8 cellular contexts compared by ENCODE assay signal in genomic region chr6:11144393-11144829, GRCh38.
DNase-seq lines count a peak whose midpoint lies in the region; ATAC-seq and TF ChIP-seq lines count a peak whose summit lies in the region.

No MANE protein-coding gene starts in this region.

- POLR2A ChIA-PET in HEK293T (lab: Yijun Ruan, JAX): no interaction called here

- CTCF ChIA-PET in HEK293T (lab: Yijun Ruan, JAX): interaction anchor here (0.6 to 1.2 kb wide), 4 partner anchors 8 to 351 kb away, joined by 3 to 6 read pairs (median 4); no protein-coding TSS in a partner anchor

- in situ Hi-C loops in T47D (cut with HindIII; ENCODE audit: low pct_unique_long_range_greater_than_20kb, low sequenced_read_pairs): no loop called here

- H3K27ac ChIP-seq in VCaP: peak overlapping the region; percentile 1; the same call in 1 of the 2 replicates

- TF ChIP-seq CTCF in VCaP (conservative IDR thresholded peaks at IDR 0.05): peak; percentile 100

- peak; percentile 31 for DNase-seq in GF-D8 (lab: John Stamatoyannopoulos, UW)
- DNase-seq in HEK293T (ENCODE audit: extremely low spot score): peak; percentile 79
- DNase-seq in NCI-H146 treated with DMSO at 0.1 percent for 48 hours (lab: John Stamatoyannopoulos, UW; ENCODE audit: unreplicated experiment): peak; percentile 2
- peak; percentile 73 to 85 for DNase-seq in T47D (ENCODE audit: low read depth in 1 of 2, low spot score in 1 of 2)
- DNase-seq in iris pigment epithelial cell (ENCODE audit: low read depth): peak; percentile 77
- peak; percentile 47 to 68 for DNase-seq in stimulated activated CD4-positive, alpha-beta T cell treated with anti-CD3 and anti-CD28 coated beads, Interleukin-15, amount 100 ng/mL, for 48 hours (ENCODE audit: low read depth in 2 of 2)

- no peak for TF ChIP-seq POLR2A in GM18505 (IDR thresholded peaks at IDR 0.05; ENCODE audit: borderline replicate concordance, extremely low read depth, insufficient read depth, insufficient read length)

- ATAC-seq in GM18505 (IDR thresholded peaks at IDR 0.05; ENCODE audit: unreplicated experiment): no peak

TF ChIP-seq in HEK293T, 16 proteins besides CTCF, POLR2A, EP300 and RAD21:
- TF ChIP-seq TARDBP (IDR thresholded peaks at IDR 0.05) (no peak), ELF4 (IDR thresholded peaks at IDR 0.05) (0 out of 2 replicates have a peak, but pooled peaks have one; percentile 11), HDGF (IDR thresholded peaks at IDR 0.05; ENCODE audit: borderline replicate concordance) (no peak), FOXA1 (IDR thresholded peaks at IDR 0.05) (no peak)

Comparison
In these comparisons a context has a peak if more than half of its experiments do, and no peak if none do; other contexts are left out.
1. DNase-seq: peak in every context shown above with its lines; median percentile 79 in HEK293T; 79 in T47D; 77 in iris pigment epithelial cell; 58 in stimulated activated CD4-positive, alpha-beta T cell treated with anti-CD3 and anti-CD28 coated beads, Interleukin-15, amount 100 ng/mL, for 48 hours; 31 in GF-D8; 2 in NCI-H146 treated with DMSO at 0.1 percent for 48 hours.